Comparison of ENCODE assay signal across 18 cellular contexts in the genomic region with DNA sequence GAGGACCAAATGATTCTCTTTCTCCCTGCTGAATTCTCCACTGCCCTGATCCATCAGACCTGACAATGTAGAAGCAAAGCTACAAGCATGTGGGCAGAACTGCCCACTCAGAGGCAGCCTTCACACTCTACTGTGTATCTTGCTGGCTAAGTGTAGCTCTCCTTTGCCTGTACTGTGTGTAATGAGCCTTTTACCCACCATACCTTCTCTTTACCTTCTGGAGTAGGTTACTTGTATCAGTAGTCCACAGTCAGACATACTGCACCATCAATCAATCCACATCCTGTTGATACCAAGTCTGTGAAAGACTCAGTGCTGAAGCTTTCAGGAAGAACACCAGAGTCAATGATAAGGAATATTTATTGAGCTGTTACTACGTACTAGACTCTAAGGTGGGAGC.
DNase-seq lines count a peak whose midpoint lies in the region; ATAC-seq and TF ChIP-seq lines count a peak whose summit lies in the region.
"Had no signal": no experiment of that assay in that cellular context is flagged by ENCODE, and none has a peak within 500 bp of the region (broad histone marks: within the 10 kb centered on the region; RNA-seq: fewer than 3 reads in every experiment).

No MANE protein-coding gene starts in this region.

- no peaks in the 10 kb centered on the region for H3K9me2 ChIP-seq in SU-DHL-6 (replicated peaks; ENCODE audit: insufficient read depth, low read length)

- H3K4me3 ChIP-seq in SU-DHL-6 (ENCODE audit: insufficient read depth, low read length, poor library complexity, severe bottlenecking), result no peak overlapping the region
- H3K4me3 ChIP-seq in naive thymus-derived CD4-positive, alpha-beta T cell (ENCODE audit: low read length), result no peak overlapping the region
- H3K4me3 ChIP-seq: GM12878 had no signal

- no peak overlapping the region for H3K27ac ChIP-seq in CD4-positive, alpha-beta T cell (ENCODE audit: low read depth, low read length)
- peak overlapping the region; percentile 11; the same call in 1 of the 2 replicates for H3K27ac ChIP-seq in SU-DHL-6 (ENCODE audit: low read depth, low read length)
- H3K27ac ChIP-seq in naive thymus-derived CD4-positive, alpha-beta T cell (ENCODE audit: low read depth, low read length), result no peak overlapping the region

- peak; percentile 57 for DNase-seq in activated CD4-positive, alpha-beta T cell treated with anti-CD3 and anti-CD28 coated beads, Interleukin-2, amount 10 ng/mL, durations not matched to agents 24 days and 14 days
- DNase-seq in activated CD4-positive, alpha-beta T cell treated with anti-CD3 and anti-CD28 coated beads for 1 hour, result no peak
- DNase-seq in CD4-positive, alpha-beta T cell, result no peak
- DNase-seq in naive thymus-derived CD4-positive, alpha-beta T cell, result peak in 5 of 9 donors; percentile 8 to 30 (median 16)
- no peak for DNase-seq in central memory CD4-positive, alpha-beta T cell
- DNase-seq in NCI-H446 treated with DMSO at 0.1 percent for 48 hours (lab: John Stamatoyannopoulos, UW), result no peak
- DNase-seq in NCI-H2227 (lab: John Stamatoyannopoulos, UW; ENCODE audit: unreplicated experiment), result no peak
- DNase-seq: Calu3, EL, H9, KG1, NCI-H1694 treated with DMSO at 0.1 percent for 48 hours, NCI-H510A treated with DMSO at 0.1 percent for 48 hours, NCI-H774, SHP77 had no signal

- no peaks in the 10 kb centered on the region for H3F3A ChIP-seq in SU-DHL-6 (ENCODE audit: insufficient read depth)

- H3K9me3 ChIP-seq in CD4-positive, alpha-beta T cell (ENCODE audit: control insufficient read depth, low read length), result no peaks in the 10 kb centered on the region
- H3K9me3 ChIP-seq in SU-DHL-6 (ENCODE audit: insufficient read depth, low read length), result 0 out of 2 replicates have a peak, but pooled peaks cover 3% of the 10 kb centered on the region
- H3K9me3 ChIP-seq in naive thymus-derived CD4-positive, alpha-beta T cell (ENCODE audit: control insufficient read depth in 2 of 3, low read length in 3 of 3), result no peaks in the 10 kb centered on the region

- no peak for TF ChIP-seq CTCF in CD4-positive, alpha-beta T cell (IDR thresholded peaks at IDR 0.05)
- no peak for TF ChIP-seq CTCF in SU-DHL-6 (IDR thresholded peaks at IDR 0.05; ENCODE audit: insufficient read depth, low read length, poor library complexity, severe bottlenecking)

- H3K9me3 Mint-ChIP-seq in activated CD4-positive, alpha-beta T cell treated with anti-CD3 and anti-CD28 coated beads, Interleukin-2, amount 10 ng/mL, durations not matched to agents 24 days and 14 days, result peaks cover 6% of the 10 kb centered on the region
- H3K9me3 Mint-ChIP-seq in CD4-positive, alpha-beta T cell, result no peaks in the 10 kb centered on the region
- H3K9me3 Mint-ChIP-seq in naive thymus-derived CD4-positive, alpha-beta T cell, result peaks cover 0 to 5% (median 0%) of the 10 kb centered on the region in 11 donors
- H3K9me3 Mint-ChIP-seq: H9 had no signal

- no peaks in the 10 kb centered on the region for H3K27me3 ChIP-seq in CD4-positive, alpha-beta T cell (ENCODE audit: control insufficient read depth, insufficient read depth, low read length)
- H3K27me3 ChIP-seq in SU-DHL-6 (ENCODE audit: low read length), result no peaks in the 10 kb centered on the region
- H3K27me3 ChIP-seq in naive thymus-derived CD4-positive, alpha-beta T cell (ENCODE audit: control insufficient read depth in 2 of 2, insufficient read depth in 2 of 2, low read length in 2 of 2), result no peaks in the 10 kb centered on the region

- no peak overlapping the region for H3K9ac ChIP-seq in SU-DHL-6 (ENCODE audit: low read length)

- POLR2A ChIA-PET in CD4-positive, alpha-beta T cell (lab: Charles Lee), result interaction anchor here (0.8 to 1.2 kb wide), 5 partner anchors 14 to 519 kb away, joined by 3 to 6 read pairs (median 3); no protein-coding TSS in a partner anchor
- POLR2A ChIA-PET in naive thymus-derived CD4-positive, alpha-beta T cell (lab: Charles Lee), result interaction anchor here (0.7 to 1.1 kb wide), 2 partner anchors 37 to 74 kb away, joined by 3 to 4 read pairs; no protein-coding TSS in a partner anchor

- no peak overlapping the region for H3K27ac Mint-ChIP-seq in activated CD4-positive, alpha-beta T cell treated with anti-CD3 and anti-CD28 coated beads, Interleukin-2, amount 10 ng/mL, durations not matched to agents 24 days and 14 days
- peak overlapping the region; percentile 4 for H3K27ac Mint-ChIP-seq in CD4-positive, alpha-beta T cell
- H3K27ac Mint-ChIP-seq in naive thymus-derived CD4-positive, alpha-beta T cell, result peak overlapping the region in 4 of 9 donors; percentile 18 to 68 (median 40)
- H3K27ac Mint-ChIP-seq: B cell, H9 had no signal

- no peaks in the 10 kb centered on the region for H3K79me2 ChIP-seq in SU-DHL-6 (ENCODE audit: insufficient read depth, low read length)

- ATAC-seq in CD4-positive, alpha-beta T cell (ENCODE audit: poor library complexity), result peak; percentile 59
- ATAC-seq in naive thymus-derived CD4-positive, alpha-beta T cell, result peak; percentile 68

- CTCF ChIA-PET in CD4-positive, alpha-beta T cell (lab: Charles Lee), result interaction anchor here (1.2 kb wide), 1 partner anchor 14 kb away, joined by 3 read pairs; no protein-coding TSS in a partner anchor
- CTCF ChIA-PET in naive thymus-derived CD4-positive, alpha-beta T cell (lab: Charles Lee), result no interaction called here

- no peaks in the 10 kb centered on the region; the same call in 1 of the 2 replicates for H3K36me3 ChIP-seq in SU-DHL-6 (ENCODE audit: low read length)
- H3K36me3 ChIP-seq in naive thymus-derived CD4-positive, alpha-beta T cell (ENCODE audit: control insufficient read depth in 2 of 3, insufficient read depth in 3 of 3, low read length in 3 of 3), result no peaks in the 10 kb centered on the region

- peaks cover 8% of the 10 kb centered on the region for H3K4me1 Mint-ChIP-seq in activated CD4-positive, alpha-beta T cell treated with anti-CD3 and anti-CD28 coated beads, Interleukin-2, amount 10 ng/mL, durations not matched to agents 24 days and 14 days
- H3K4me1 Mint-ChIP-seq in CD4-positive, alpha-beta T cell (ENCODE audit: low read depth), result peaks cover 22% of the 10 kb centered on the region
- H3K4me1 Mint-ChIP-seq in naive thymus-derived CD4-positive, alpha-beta T cell, result peaks cover 4 to 24% (median 22%) of the 10 kb centered on the region in 7 donors
- H3K4me1 Mint-ChIP-seq: B cell, H9 had no signal

- no peaks in the 10 kb centered on the region for H4K20me1 ChIP-seq in SU-DHL-6 (ENCODE audit: low read depth, low read length)

- no peak overlapping the region for H3K4me2 ChIP-seq in SU-DHL-6 (ENCODE audit: low read depth, low read length, poor library complexity, severe bottlenecking)

- H2AFZ ChIP-seq in SU-DHL-6 (ENCODE audit: low read depth, low read length, severe bottlenecking), result no peak overlapping the region

- intact Hi-C loops in activated CD4-positive, alpha-beta T cell treated with anti-CD3 and anti-CD28 coated beads, Interleukin-2, amount 10 ng/mL, durations not matched to agents 24 days and 14 days (cut with micrococcal nuclease), result no loop called here
- intact Hi-C loops in CD4-positive, alpha-beta T cell (cut with DNase I, micrococcal nuclease), result no loop called here
- intact Hi-C loops in naive thymus-derived CD4-positive, alpha-beta T cell (cut with micrococcal nuclease), result no loop called here

- no peak overlapping the region for H3K4me3 Mint-ChIP-seq in activated CD4-positive, alpha-beta T cell treated with anti-CD3 and anti-CD28 coated beads, Interleukin-2, amount 10 ng/mL, durations not matched to agents 24 days and 14 days
- no peak overlapping the region for H3K4me3 Mint-ChIP-seq in CD4-positive, alpha-beta T cell
- H3K4me3 Mint-ChIP-seq in naive thymus-derived CD4-positive, alpha-beta T cell, result peak overlapping the region in 5 of 10 donors; percentile 1 to 50 (median 21)
- H3K4me3 Mint-ChIP-seq: B cell, H9 had no signal

- H3K27me3 Mint-ChIP-seq in activated CD4-positive, alpha-beta T cell treated with anti-CD3 and anti-CD28 coated beads, Interleukin-2, amount 10 ng/mL, durations not matched to agents 24 days and 14 days, result no peaks in the 10 kb centered on the region
- H3K27me3 Mint-ChIP-seq in CD4-positive, alpha-beta T cell, result no peaks in the 10 kb centered on the region
- no peaks in the 10 kb centered on the region for H3K27me3 Mint-ChIP-seq in naive thymus-derived CD4-positive, alpha-beta T cell
- H3K27me3 Mint-ChIP-seq: B cell had no signal

- no peaks in the 10 kb centered on the region for H3K4me1 ChIP-seq in naive thymus-derived CD4-positive, alpha-beta T cell (ENCODE audit: control insufficient read depth in 2 of 2, insufficient read depth in 2 of 2, low read length in 2 of 2)

- H3K36me3 Mint-ChIP-seq in activated CD4-positive, alpha-beta T cell treated with anti-CD3 and anti-CD28 coated beads, Interleukin-2, amount 10 ng/mL, durations not matched to agents 24 days and 14 days (ENCODE audit: low read depth), result peaks cover 3% of the 10 kb centered on the region
- no peaks in the 10 kb centered on the region for H3K36me3 Mint-ChIP-seq in CD4-positive, alpha-beta T cell (ENCODE audit: low read depth)
- H3K36me3 Mint-ChIP-seq in naive thymus-derived CD4-positive, alpha-beta T cell, result no peaks in the 10 kb centered on the region

Comparison
In these comparisons a context has a peak if more than half of its experiments do, and no peak if none do; other contexts are left out.
1. DNase-seq: peak in activated CD4-positive, alpha-beta T cell treated with anti-CD3 and anti-CD28 coated beads, Interleukin-2, amount 10 ng/mL, durations not matched to agents 24 days and 14 days (single experiment) and naive thymus-derived CD4-positive, alpha-beta T cell (5 of 9); none in activated CD4-positive, alpha-beta T cell treated with anti-CD3 and anti-CD28 coated beads for 1 hour (single experiment), CD4-positive, alpha-beta T cell (0 of 10), central memory CD4-positive, alpha-beta T cell (single experiment), NCI-H446 treated with DMSO at 0.1 percent for 48 hours (single experiment) and NCI-H2227 (single experiment).